In genomic region chr9:136721339-136722092, GRCh38 we compare ENCODE assay signal across 6 cellular contexts. TPM values are rescaled to one million over a fixed set of nuclear protein-coding genes. Genes with fewer than 3 reads are reported as not detected.
DNase-seq lines count a peak whose midpoint lies in the region; ATAC-seq and TF ChIP-seq lines count a peak whose summit lies in the region.

No MANE protein-coding gene starts in this region.

- H3K4me1 Mint-ChIP-seq in stimulated activated naive CD8-positive, alpha-beta T cell treated with anti-CD3 and anti-CD28 coated beads, Interleukin-15, Interleukin-2, amounts not matched to agents 100 ng/mL and 50 ng/mL, for 24 hours (ENCODE audit: low read depth) = peaks cover 29% of the 10 kb centered on the region

- no peak overlapping the region for H3K4me3 Mint-ChIP-seq in stimulated activated naive CD8-positive, alpha-beta T cell treated with anti-CD3 and anti-CD28 coated beads, Interleukin-15, Interleukin-2, amounts not matched to agents 100 ng/mL and 50 ng/mL, for 24 hours

- H3K27me3 ChIP-seq in aorta (ENCODE audit: control insufficient read depth in 1 of 2, insufficient read depth in 2 of 2, low read length in 1 of 2) = no peaks in the 10 kb centered on the region

- H3K36me3 Mint-ChIP-seq in stimulated activated naive CD8-positive, alpha-beta T cell treated with anti-CD3 and anti-CD28 coated beads, Interleukin-15, Interleukin-2, amounts not matched to agents 100 ng/mL and 50 ng/mL, for 24 hours (ENCODE audit: low read depth) = peaks cover 33% of the 10 kb centered on the region

- DNase-seq in stimulated activated naive CD8-positive, alpha-beta T cell treated with anti-CD3 and anti-CD28 coated beads, Interleukin-15, Interleukin-2, amounts not matched to agents 100 U/mL and 50 U/mL, for 24 hours = no peak
- DNase-seq in erythroblast (lab: John Stamatoyannopoulos, UW) = no peak
- DNase-seq in aorta = no peak
- DNase-seq in NOMO-1 treated with DMSO at 0.1 percent for 48 hours (lab: John Stamatoyannopoulos, UW; ENCODE audit: unreplicated experiment) = no peak
- no peak for DNase-seq in NCI-H128 (lab: John Stamatoyannopoulos, UW; ENCODE audit: unreplicated experiment)

- H3K4me3 ChIP-seq in aorta (ENCODE audit: low read length in 2 of 2) = no peak overlapping the region

- no peaks in the 10 kb centered on the region for H3K27me3 Mint-ChIP-seq in stimulated activated naive CD8-positive, alpha-beta T cell treated with anti-CD3 and anti-CD28 coated beads, Interleukin-15, Interleukin-2, amounts not matched to agents 100 ng/mL and 50 ng/mL, for 24 hours

- peak; percentile 16 for TF ChIP-seq POLR2A in erythroblast (IDR thresholded peaks at IDR 0.05; ENCODE audit: low read length)

- H3K9me3 Mint-ChIP-seq in stimulated activated naive CD8-positive, alpha-beta T cell treated with anti-CD3 and anti-CD28 coated beads, Interleukin-15, Interleukin-2, amounts not matched to agents 100 ng/mL and 50 ng/mL, for 24 hours = no peaks in the 10 kb centered on the region

- H3K4me1 ChIP-seq in aorta (ENCODE audit: control insufficient read depth in 1 of 2, insufficient read depth in 2 of 2, low read length in 2 of 2) = no peaks in the 10 kb centered on the region

- no peak overlapping the region for H3K27ac ChIP-seq in aorta (ENCODE audit: low read depth in 1 of 2, low read length in 2 of 2)

- 76 to 79% methylated on average over 29 to 30 of the region's 30 CpGs for WGBS in aorta, 2 donors

- no peak for ATAC-seq in stimulated activated naive CD8-positive, alpha-beta T cell treated with anti-CD3 and anti-CD28 coated beads, Interleukin-15, Interleukin-2, amounts not matched to agents 100 U/mL and 50 U/mL, for 24 hours
- ATAC-seq in aorta (ENCODE audit: low FRiP score) = peak; percentile 2

- H3K36me3 ChIP-seq in aorta (ENCODE audit: control insufficient read depth in 1 of 2, insufficient read depth in 2 of 2, low read length in 1 of 2) = peaks cover 0 to 3% of the 10 kb centered on the region in 2 donors

- intact Hi-C loops in aorta (cut with DNase I) = no loop called here

- peak overlapping the region; percentile 49 for H3K27ac Mint-ChIP-seq in stimulated activated naive CD8-positive, alpha-beta T cell treated with anti-CD3 and anti-CD28 coated beads, Interleukin-15, Interleukin-2, amounts not matched to agents 100 ng/mL and 50 ng/mL, for 24 hours

- no peaks in the 10 kb centered on the region for H3K9me3 ChIP-seq in aorta (ENCODE audit: control insufficient read depth, low read length)

RNA-seq across cellular contexts. Expression of gene DIPK1B, which starts 9.1 kb away (rescaled TPM):
- total RNA-seq in aorta = 10 to 100 TPM in 1 of 2 donors, 1 to 10 TPM in 1; 7.3 to 13.6 TPM
- polyA plus RNA-seq in aorta = 1 to 10 TPM; 1.1 to 4.8 TPM

RNA-seq across cellular contexts. Expression of gene LCN10, which starts 21.2 kb away (rescaled TPM):
- 10 to 100 TPM; 11.4 to 13.4 TPM for total RNA-seq in aorta
- polyA plus RNA-seq in aorta = 1 to 10 TPM in 1 of 2 donors, under 1 TPM in 1; 0.25 to 2.1 TPM

RNA-seq across cellular contexts. Expression of gene LCN6, which starts 26.8 kb away (rescaled TPM):
- total RNA-seq in aorta = 10 to 100 TPM; 17.4 to 24.2 TPM
- 1 to 10 TPM in 1 of 2 donors, not detected in 1; 2.5 TPM for polyA plus RNA-seq in aorta

RNA-seq across cellular contexts. Expression of gene AGPAT2, which starts 34.3 kb away (rescaled TPM):
- total RNA-seq in aorta = 10 to 100 TPM; 26.9 to 31.5 TPM
- 10 to 100 TPM; 49.5 to 64.9 TPM for polyA plus RNA-seq in aorta

RNA-seq across cellular contexts. Expression of gene LCN8, which starts 36.5 kb away (rescaled TPM):
- not detected for total RNA-seq in aorta
- under 1 TPM in 1 of 2 donors, not detected in 1; 0.10 TPM for polyA plus RNA-seq in aorta
